Comparison of ENCODE assay signal across 8 cellular contexts in genomic region chr11:103091441-103091809, GRCh38. TPM values are rescaled to one million over a fixed set of nuclear protein-coding genes. Genes with fewer than 3 reads are reported as not detected.
DNase-seq lines count a peak whose midpoint lies in the region; ATAC-seq, FAIRE-seq and TF ChIP-seq lines count a peak whose summit lies in the region.

No MANE protein-coding gene starts in this region.

- H3K27ac ChIP-seq in iPS-20b (ENCODE audit: low read length) = peak overlapping the region; percentile 80
- peak overlapping the region; percentile 81 to 93 for H3K27ac ChIP-seq in small intestine (ENCODE audit: low read depth in 1 of 2, low read length in 1 of 2)

- peak; percentile 38 for ATAC-seq in GM21423 (IDR thresholded peaks at IDR 0.05; ENCODE audit: unreplicated experiment)

- H3K4me1 ChIP-seq in iPS-20b (ENCODE audit: insufficient read depth, low read length) (no peaks in the 10 kb centered on the region; the same call in 1 of the 2 replicates), small intestine (ENCODE audit: control insufficient read depth in 2 of 2, insufficient read depth in 1 of 2, low read depth in 1 of 2, low read length in 1 of 2) (peaks cover 0 to 6% of the 10 kb centered on the region in 2 donors)

- H3K27me3 ChIP-seq in iPS-20b (ENCODE audit: insufficient read depth, low read length) (peaks cover 23% of the 10 kb centered on the region), small intestine (ENCODE audit: control insufficient read depth in 2 of 2, insufficient read depth in 2 of 2, low read length in 2 of 2) (peaks cover 0 to 3% of the 10 kb centered on the region in 2 donors)

- H3K9me3 ChIP-seq in iPS-20b (ENCODE audit: insufficient read depth, low read depth, low read length) (no peaks in the 10 kb centered on the region), small intestine (ENCODE audit: control insufficient read depth, low read depth) (no peaks in the 10 kb centered on the region)

- H3K9me3 Mint-ChIP-seq in T-helper 1 cell treated with Interleukin-12 subunit alpha and Interleukin-12 subunit beta and Interleukin-4 antibody, amounts not matched to agents 30 μg/mL and 1 μg/mL, for 36 hours = peaks cover 5% of the 10 kb centered on the region

- WGBS in small intestine, 3 donors = 1% methylated on average over 23 of the region's 23 CpGs

- H3K36me3 ChIP-seq in iPS-20b (ENCODE audit: insufficient read depth, low read depth, low read length) (peaks cover 25% of the 10 kb centered on the region), small intestine (ENCODE audit: control insufficient read depth in 2 of 2, insufficient read depth in 2 of 2, low read length in 2 of 2) (no peaks in the 10 kb centered on the region)

- FAIRE-seq in HTR-8/SVneo (lab: Jason Lieb, UNC) (no peak), small intestine (lab: Jason Lieb, UNC) (no peak)

- no peak for TF ChIP-seq CTCF in astrocyte of the spinal cord (IDR thresholded peaks at IDR 0.05; ENCODE audit: low read depth, low read length)

- H3K36me3 Mint-ChIP-seq in T-helper 1 cell treated with Interleukin-12 subunit alpha and Interleukin-12 subunit beta and Interleukin-4 antibody, amounts not matched to agents 30 μg/mL and 1 μg/mL, for 36 hours (ENCODE audit: low read depth) = peaks cover 3% of the 10 kb centered on the region

- H3K4me1 Mint-ChIP-seq in T-helper 1 cell treated with Interleukin-12 subunit alpha and Interleukin-12 subunit beta and Interleukin-4 antibody, amounts not matched to agents 30 μg/mL and 1 μg/mL, for 36 hours (ENCODE audit: low read depth) = peaks cover 25% of the 10 kb centered on the region

- H3K4me3 ChIP-seq in astrocyte of the spinal cord (ENCODE audit: low read depth, low read length) (peak overlapping the region; percentile 95), iPS-20b (ENCODE audit: low read length) (peak overlapping the region; percentile 79), small intestine (ENCODE audit: low read depth in 1 of 2, low read length in 2 of 2) (peak overlapping the region; percentile 82 to 91)

- DNase-seq in DMS53 treated with DMSO at 0.1 percent for 48 hours (lab: John Stamatoyannopoulos, UW; ENCODE audit: unreplicated experiment) = peak; percentile 27
- DNase-seq in HTR-8/SVneo (ENCODE audit: insufficient read length, low spot score) = peak; percentile 24
- DNase-seq in astrocyte of the spinal cord (ENCODE audit: low read depth, low spot score) = peak; percentile 22
- DNase-seq in small intestine = peak; percentile 46
- DNase-seq in NCI-H226 = no peak

- H3K4me3 Mint-ChIP-seq in T-helper 1 cell treated with Interleukin-12 subunit alpha and Interleukin-12 subunit beta and Interleukin-4 antibody, amounts not matched to agents 30 μg/mL and 1 μg/mL, for 36 hours = peak overlapping the region; percentile 90

- H3K27ac Mint-ChIP-seq in T-helper 1 cell treated with Interleukin-12 subunit alpha and Interleukin-12 subunit beta and Interleukin-4 antibody, amounts not matched to agents 30 μg/mL and 1 μg/mL, for 36 hours = peak overlapping the region; percentile 94

- H3K9ac ChIP-seq in iPS-20b (ENCODE audit: low read depth, low read length) = peak overlapping the region; percentile 99

- in situ Hi-C loops in astrocyte of the spinal cord (cut with HindIII; ENCODE audit: low sequenced_read_pairs) = no loop called here

- H3K27me3 Mint-ChIP-seq in T-helper 1 cell treated with Interleukin-12 subunit alpha and Interleukin-12 subunit beta and Interleukin-4 antibody, amounts not matched to agents 30 μg/mL and 1 μg/mL, for 36 hours (ENCODE audit: low read depth) = no peaks in the 10 kb centered on the region

RNA-seq across cellular contexts. Expression of gene DCUN1D5, which starts 0.5 kb away (rescaled TPM):
- 10 to 100 TPM; 10.5 to 23.7 (median 15.4) TPM for polyA plus RNA-seq in small intestine

RNA-seq across cellular contexts. Expression of gene DYNC2H1, which starts 17.8 kb away (rescaled TPM):
- polyA plus RNA-seq in small intestine = 1 to 10 TPM in 2 of 3 donors, under 1 TPM in 1; 0.22 to 2.9 (median 1.9) TPM
